25 cellular contexts compared by ENCODE assay signal in the genomic region with DNA sequence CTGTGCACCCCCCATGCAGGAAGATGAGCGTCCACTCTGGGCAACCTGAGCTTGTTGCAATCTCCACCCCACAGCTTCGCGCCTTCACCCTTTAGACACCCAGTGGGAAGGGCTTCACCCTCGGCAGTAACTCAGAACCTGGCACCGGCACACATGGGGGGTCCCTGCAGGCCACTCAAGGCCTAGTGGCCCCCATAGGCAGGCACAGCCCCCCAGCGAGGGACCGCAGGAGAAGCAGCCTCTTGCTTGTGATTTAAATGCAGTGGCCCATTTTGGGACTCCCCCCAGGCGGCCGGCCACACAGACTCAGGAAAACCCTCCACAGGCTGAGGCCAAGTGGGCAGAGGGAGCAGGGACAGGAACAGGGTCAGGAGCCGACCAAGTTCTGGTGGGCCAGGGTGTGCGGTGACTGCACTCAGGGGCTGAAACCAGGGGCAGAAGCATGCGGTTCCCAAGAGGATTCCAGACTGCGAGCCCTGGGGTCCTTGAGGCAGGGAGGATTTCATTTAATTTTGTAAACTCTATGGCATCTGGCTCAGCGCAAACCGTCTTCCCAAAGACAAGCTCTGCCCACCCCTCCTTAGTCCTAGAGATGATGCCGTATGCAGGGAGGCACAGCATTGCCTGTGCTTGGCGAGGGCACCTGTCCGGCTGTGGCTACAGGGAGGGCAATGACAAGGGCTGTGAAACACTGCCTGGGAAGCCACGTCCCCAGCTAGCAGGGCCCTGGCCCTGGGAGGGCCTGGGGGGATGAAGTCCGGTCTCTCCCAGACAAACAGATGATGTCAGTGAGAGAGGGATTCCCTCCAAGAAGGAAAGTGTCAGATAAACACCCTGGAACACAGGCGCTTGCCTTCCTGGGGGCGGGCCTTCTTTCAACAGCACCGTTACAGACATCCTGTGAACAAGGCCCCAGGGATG. TPM values are rescaled to one million over a fixed set of nuclear protein-coding genes. Genes with fewer than 3 reads are reported as not detected.
DNase-seq lines count a peak whose midpoint lies in the region; ATAC-seq, FAIRE-seq and TF ChIP-seq lines count a peak whose summit lies in the region.
"Had no signal": no experiment of that assay in that cellular context is flagged by ENCODE, and none has a peak within 500 bp of the region (broad histone marks: within the 10 kb centered on the region; RNA-seq: fewer than 3 reads in every experiment).

No MANE protein-coding gene starts in this region.

- WGBS in heart right ventricle, 2 donors, result 66% methylated on average over 23 of the region's 23 CpGs
- no CpG with 5 or more reads among the region's 23 CpGs for WGBS in trophoblast cell (ENCODE audit: extremely low coverage, insufficient coverage, insufficient read length)
- WGBS in suprapubic skin, result 75% methylated on average over 16 of the region's 23 CpGs

- no peak overlapping the region for H2BK120ac ChIP-seq in trophoblast cell (ENCODE audit: insufficient read depth, low read length, poor library complexity)

- no peak for FAIRE-seq in H54 (lab: Jason Lieb, UNC)
- FAIRE-seq: HTR-8/SVneo had no signal

- peak in 7 of 8 donors; percentile 38 to 76 (median 65) for ATAC-seq in heart right ventricle
- ATAC-seq in activated naive CD8-positive, alpha-beta T cell treated with anti-CD3 and anti-CD28 coated beads, Interleukin-2, amount 50 U/mL, for 24 hours, result no peak
- ATAC-seq: activated T-cell treated with anti-CD3 and anti-CD28 coated beads, Interleukin-2, amount 50 U/mL, for 72 hours; natural killer cell; T-helper 17 cell had no signal

- H3K27ac ChIP-seq in heart right ventricle (no peak overlapping the region), trophoblast cell (ENCODE audit: low read depth, low read length) (no peak overlapping the region), suprapubic skin (no peak overlapping the region)
- H3K27ac ChIP-seq: breast epithelium, esophagus muscularis mucosa, testis, WERI-Rb-1 had no signal

- H3K27me3 Mint-ChIP-seq in activated naive CD8-positive, alpha-beta T cell treated with anti-CD3 and anti-CD28 coated beads, Interleukin-2, amount 50 U/mL, for 24 hours, result peaks cover 5% of the 10 kb centered on the region
- H3K27me3 Mint-ChIP-seq: activated naive CD8-positive, alpha-beta T cell had no signal

- H3K9me3 Mint-ChIP-seq in activated naive CD8-positive, alpha-beta T cell treated with anti-CD3 and anti-CD28 coated beads, Interleukin-2, amount 50 U/mL, for 24 hours, result no peaks in the 10 kb centered on the region
- H3K9me3 Mint-ChIP-seq: activated CD4-positive, alpha-beta memory T cell treated with anti-CD3 and anti-CD28 coated beads for 36 hours; activated T-cell treated with anti-CD3 and anti-CD28 coated beads, Interleukin-2, amount 50 U/mL, for 72 hours; memory B cell; natural killer cell had no signal

- H3K27ac Mint-ChIP-seq in activated naive CD8-positive, alpha-beta T cell treated with anti-CD3 and anti-CD28 coated beads, Interleukin-2, amount 50 U/mL, for 24 hours, result no peak overlapping the region
- H3K27ac Mint-ChIP-seq: activated CD4-positive, alpha-beta memory T cell treated with anti-CD3 and anti-CD28 coated beads for 36 hours; activated naive CD8-positive, alpha-beta T cell; activated T-cell treated with anti-CD3 and anti-CD28 coated beads, Interleukin-2, amount 50 U/mL, for 72 hours; memory B cell; natural killer cell; T-helper 17 cell had no signal

- DNase-seq in NCI-H1417 (lab: John Stamatoyannopoulos, UW), result peak in 2 of 3 experiments; percentile 34 to 41
- DNase-seq in NCI-H1417 treated with DMSO at 0.1 percent for 48 hours (lab: John Stamatoyannopoulos, UW), result no peak
- DNase-seq in NCI-H2171 (lab: John Stamatoyannopoulos, UW), result peak; percentile 86
- peak in 1 of 2 donors; percentile 11 for DNase-seq in heart right ventricle
- DNase-seq in trophoblast cell, result no peak
- no peak for DNase-seq in activated naive CD8-positive, alpha-beta T cell treated with anti-CD3 and anti-CD28 coated beads, Interleukin-2, amount 50 U/mL, for 24 hours
- no peak for DNase-seq in suprapubic skin (ENCODE audit: low spot score in 2 of 2)
- DNase-seq in H54 (ENCODE audit: insufficient read length, low spot score), result no peak
- DNase-seq: activated CD4-positive, alpha-beta memory T cell treated with anti-CD3 and anti-CD28 coated beads for 36 hours; activated T-cell treated with anti-CD3 and anti-CD28 coated beads, Interleukin-2, amount 50 U/mL, for 72 hours; natural killer cell; NCI-H1436 treated with DMSO at 0.1 percent for 48 hours; NCI-H524 treated with DMSO at 0.1 percent for 48 hours; SHP77 treated with DMSO at 0.1 percent for 48 hours; T-helper 17 cell; testis; WERI-Rb-1 had no signal

- TF ChIP-seq EP300 in suprapubic skin (IDR thresholded peaks at IDR 0.05), result no peak

- no peak overlapping the region for H2AFZ ChIP-seq in trophoblast cell (ENCODE audit: insufficient read depth, low read length, poor library complexity)

- H3K4me3 Mint-ChIP-seq in activated naive CD8-positive, alpha-beta T cell treated with anti-CD3 and anti-CD28 coated beads, Interleukin-2, amount 50 U/mL, for 24 hours, result no peak overlapping the region
- H3K4me3 Mint-ChIP-seq: activated CD4-positive, alpha-beta memory T cell treated with anti-CD3 and anti-CD28 coated beads for 36 hours; activated naive CD8-positive, alpha-beta T cell; activated T-cell treated with anti-CD3 and anti-CD28 coated beads, Interleukin-2, amount 50 U/mL, for 72 hours; memory B cell; natural killer cell; T-helper 17 cell had no signal

- no peaks in the 10 kb centered on the region for H3K4me1 Mint-ChIP-seq in activated naive CD8-positive, alpha-beta T cell treated with anti-CD3 and anti-CD28 coated beads, Interleukin-2, amount 50 U/mL, for 24 hours
- H3K4me1 Mint-ChIP-seq: natural killer cell had no signal

- H3K36me3 Mint-ChIP-seq in activated naive CD8-positive, alpha-beta T cell treated with anti-CD3 and anti-CD28 coated beads, Interleukin-2, amount 50 U/mL, for 24 hours (ENCODE audit: low read depth), result no peaks in the 10 kb centered on the region
- H3K36me3 Mint-ChIP-seq: activated CD4-positive, alpha-beta memory T cell treated with anti-CD3 and anti-CD28 coated beads for 36 hours; activated naive CD8-positive, alpha-beta T cell; memory B cell; natural killer cell had no signal

- H3K4me3 ChIP-seq in heart right ventricle, result no peak overlapping the region
- H3K4me3 ChIP-seq in trophoblast cell (ENCODE audit: low read depth, low read length), result no peak overlapping the region
- H3K4me3 ChIP-seq in suprapubic skin, result no peak overlapping the region
- H3K4me3 ChIP-seq: breast epithelium, esophagus muscularis mucosa, testis had no signal

- intact Hi-C loops in heart right ventricle (cut with DNase I), result loop anchor here in 4 of 10 donors (10.0 kb wide), 2 partner anchors 144 to 684 kb away; no protein-coding TSS in a partner anchor

- H3K36me3 ChIP-seq in heart right ventricle (no peaks in the 10 kb centered on the region), trophoblast cell (ENCODE audit: control insufficient read depth in 1 of 2, insufficient read depth in 2 of 2, low read length in 2 of 2) (no peaks in the 10 kb centered on the region), suprapubic skin (no peaks in the 10 kb centered on the region)
- H3K36me3 ChIP-seq: breast epithelium, esophagus muscularis mucosa, WERI-Rb-1 had no signal

- TF ChIP-seq POLR2A in suprapubic skin (IDR thresholded peaks at IDR 0.05) (no peak), H54 (IDR thresholded peaks at IDR 0.05; ENCODE audit: low read depth, low read length) (no peak)

- H3K14ac ChIP-seq in trophoblast cell (ENCODE audit: low read length), result peak overlapping the region; percentile 22

- H2BK12ac ChIP-seq in trophoblast cell (ENCODE audit: low read length), result no peak overlapping the region

- H3K27me3 ChIP-seq in heart right ventricle (peaks cover 0 to 21% (median 5%) of the 10 kb centered on the region in 7 donors), trophoblast cell (ENCODE audit: insufficient read depth, low read length) (no peaks in the 10 kb centered on the region), suprapubic skin (peaks cover 43% of the 10 kb centered on the region)
- H3K27me3 ChIP-seq: esophagus muscularis mucosa, testis had no signal

- H3K23ac ChIP-seq in trophoblast cell (ENCODE audit: low read length), result no peak overlapping the region

- H3K4me2 ChIP-seq in trophoblast cell (ENCODE audit: low read length), result no peak overlapping the region

- peak overlapping the region; percentile 21 for H4K91ac ChIP-seq in trophoblast cell (ENCODE audit: low read depth, low read length)

- no peak overlapping the region for H2BK5ac ChIP-seq in trophoblast cell (ENCODE audit: low read depth, low read length, poor library complexity)

- H3K4me1 ChIP-seq in heart right ventricle (no peaks in the 10 kb centered on the region), trophoblast cell (ENCODE audit: control insufficient read depth in 1 of 2, insufficient read depth in 2 of 2, low read length in 2 of 2) (peaks cover 6 to 12% of the 10 kb centered on the region in 2 experiments), suprapubic skin (no peaks in the 10 kb centered on the region)
- H3K4me1 ChIP-seq: breast epithelium, testis had no signal

- no peak overlapping the region for H4K8ac ChIP-seq in trophoblast cell (ENCODE audit: low read depth, low read length)

- no peak overlapping the region for H3K9ac ChIP-seq in trophoblast cell (ENCODE audit: low read length)

- no peak overlapping the region for H4K12ac ChIP-seq in trophoblast cell (ENCODE audit: low read depth, low read length)

- no peak overlapping the region for H2AK5ac ChIP-seq in trophoblast cell (ENCODE audit: low read length)

- no peaks in the 10 kb centered on the region for H3K9me3 ChIP-seq in heart right ventricle
- no peaks in the 10 kb centered on the region for H3K9me3 ChIP-seq in trophoblast cell (ENCODE audit: insufficient read depth, low read depth, low read length)
- H3K9me3 ChIP-seq in suprapubic skin, result no peaks in the 10 kb centered on the region
- H3K9me3 ChIP-seq: breast epithelium, esophagus muscularis mucosa, testis had no signal

- TF ChIP-seq CTCF in heart right ventricle (IDR thresholded peaks at IDR 0.05) (no peak), suprapubic skin (IDR thresholded peaks at IDR 0.05) (no peak)

- H3K4ac ChIP-seq in trophoblast cell (ENCODE audit: low read depth, low read length), result no peak overlapping the region

- peak overlapping the region; percentile 30 for H3K18ac ChIP-seq in trophoblast cell (ENCODE audit: low read length)

- no peaks in the 10 kb centered on the region for H3K79me2 ChIP-seq in trophoblast cell (ENCODE audit: control insufficient read depth, insufficient read depth, low read length, poor library complexity)

- H3K79me1 ChIP-seq in trophoblast cell (ENCODE audit: low read length), result peaks cover 2% of the 10 kb centered on the region

RNA-seq across cellular contexts. Expression of gene GPR31, which starts 52.9 kb away (rescaled TPM):
- total RNA-seq in heart right ventricle (not detected), suprapubic skin (not detected)
- polyA plus RNA-seq in heart right ventricle, result not detected
- not detected in 2 replicates for polyA plus RNA-seq in trophoblast cell (2013)
- total RNA-seq: A172; activated CD4-positive, alpha-beta memory T cell treated with anti-CD3 and anti-CD28 coated beads for 36 hours; activated T-cell treated with anti-CD3 and anti-CD28 coated beads, Interleukin-2, amount 50 U/mL, for 72 hours; breast epithelium; esophagus muscularis mucosa; posterior vena cava; T-helper 17 cell had no signal
- polyA plus RNA-seq: BJ had no signal

Comparison
In these comparisons a context has a peak if more than half of its experiments do, and no peak if none do; other contexts are left out.
1. DNase-seq: peak in NCI-H1417 (2 of 3) and NCI-H2171 (single experiment); none in NCI-H1417 treated with DMSO at 0.1 percent for 48 hours (single experiment), trophoblast cell (0 of 2), activated naive CD8-positive, alpha-beta T cell treated with anti-CD3 and anti-CD28 coated beads, Interleukin-2, amount 50 U/mL, for 24 hours (single experiment), suprapubic skin (0 of 2) and H54 (single experiment).